Comparison of ENCODE assay signal across 21 cellular contexts in the genomic region with DNA sequence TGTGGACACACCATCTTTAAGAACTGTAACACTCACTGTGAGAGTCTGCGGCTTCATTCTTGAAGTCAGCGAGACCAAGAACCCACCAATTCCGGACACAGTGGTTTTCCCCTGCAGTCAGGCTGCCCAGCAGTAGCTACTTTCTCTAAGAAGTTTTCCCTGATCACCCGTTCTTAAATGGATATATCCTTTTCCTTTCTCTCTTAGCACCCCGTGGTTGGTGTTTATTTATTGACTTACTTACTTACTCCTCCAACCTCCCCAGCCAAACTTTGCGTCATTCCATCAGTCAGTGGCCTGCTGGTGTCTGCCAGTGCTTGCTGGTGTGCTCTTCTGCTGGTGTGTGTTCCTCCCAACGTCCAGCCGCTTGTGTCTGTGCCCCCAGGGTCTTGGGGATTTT.
"Had no signal": no experiment of that assay in that cellular context is flagged by ENCODE, and none has a peak within 500 bp of the region (broad histone marks: within the 10 kb centered on the region; RNA-seq: fewer than 3 reads in every experiment).

No MANE protein-coding gene starts in this region.

- H3K27ac ChIP-seq: SJSA1, SK-N-MC had no signal

- H3K27me3 ChIP-seq: SJSA1 had no signal

- H3K4me1 ChIP-seq: SJSA1 had no signal

- FAIRE-seq: RCC 7860 had no signal

- H3K9me3 ChIP-seq: SJSA1 had no signal

- H3K36me3 ChIP-seq: SJSA1 had no signal

- DNase-seq: KBM-7, NCI-H1092, NCI-H1105 treated with DMSO at 0.1 percent for 48 hours, NCI-H1417 treated with DMSO at 0.1 percent for 48 hours, NCI-H146, NCI-H1694 treated with DMSO at 0.1 percent for 48 hours, NCI-H1930, NCI-H2081 treated with DMSO at 0.1 percent for 48 hours, NCI-H2171, NCI-H226, NCI-H446, NCI-H510A, NCI-H524 treated with DMSO at 0.1 percent for 48 hours, NCI-H69, NCI-H774, Right ventricle myocardium superior, RPMI8226, SIG-M5 had no signal

- H3K4me3 ChIP-seq: SJSA1, SK-N-MC had no signal
